ENCODE assay signal across 1 cellular context in the genomic region with DNA sequence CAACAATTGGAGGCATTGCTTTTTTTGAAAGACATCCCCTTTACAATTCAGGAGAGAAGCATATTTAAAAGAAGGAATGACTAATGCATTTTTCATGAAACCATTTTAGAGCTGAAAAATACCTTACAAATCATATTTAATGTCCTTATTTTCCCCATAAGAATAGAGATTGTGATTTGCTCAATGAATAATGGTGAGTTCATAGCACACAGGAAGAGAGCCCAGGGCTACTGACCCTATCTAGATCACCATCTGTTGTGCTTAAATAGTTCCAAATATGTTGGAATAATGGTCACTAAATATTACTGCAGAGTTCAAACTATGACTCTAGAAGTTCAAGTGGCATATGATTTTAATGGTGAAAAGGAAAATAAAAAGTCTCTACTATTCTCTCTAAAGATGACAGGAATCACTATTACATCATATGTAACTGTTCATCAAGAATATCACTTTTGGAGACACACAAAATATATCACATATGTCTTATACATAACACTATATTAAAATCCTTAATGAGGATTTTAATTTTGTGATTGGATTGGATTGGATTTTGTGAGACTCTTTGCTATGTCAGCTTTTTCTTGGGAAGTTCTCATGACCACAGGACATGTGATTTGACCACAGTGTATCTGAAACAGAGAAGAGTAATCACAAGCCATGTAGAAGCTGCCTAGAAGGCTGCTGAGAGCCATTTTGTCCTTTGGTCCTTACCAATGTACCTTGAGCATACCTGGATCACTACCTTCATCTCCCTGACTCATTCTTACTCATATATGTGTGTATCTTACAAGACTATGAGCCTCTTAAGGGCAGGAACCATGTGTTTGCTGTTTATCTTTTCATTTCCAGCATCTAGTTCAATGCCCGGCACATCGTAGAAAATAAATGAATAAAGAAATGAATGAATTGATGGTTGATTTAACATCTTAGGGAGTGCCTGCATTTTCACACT.
A peak's percentile ranks its signal among the peaks of the same experiment; 100 is the strongest.
TF ChIP-seq lines count a peak whose summit lies in the region.

No MANE protein-coding gene starts in this region.

TF ChIP-seq in HepG2, 621 proteins besides CTCF, POLR2A, EP300 and RAD21:
- TF ChIP-seq NFRKB (IDR thresholded peaks at IDR 0.05) = no peak
- TF ChIP-seq MAFF (IDR thresholded peaks at IDR 0.05; ENCODE audit: low read depth, low read length) = peak; percentile 61; the same call in 1 of the 2 replicates
- peak; percentile 48 to 77; a peak in 3 of 4 replicates for TF ChIP-seq MAFK (conservative IDR thresholded peaks at IDR 0.05 in 1 of 2, IDR thresholded peaks at IDR 0.05 in 1 of 2; ENCODE audit: low read length in 2 of 2)
